In the genomic region with DNA sequence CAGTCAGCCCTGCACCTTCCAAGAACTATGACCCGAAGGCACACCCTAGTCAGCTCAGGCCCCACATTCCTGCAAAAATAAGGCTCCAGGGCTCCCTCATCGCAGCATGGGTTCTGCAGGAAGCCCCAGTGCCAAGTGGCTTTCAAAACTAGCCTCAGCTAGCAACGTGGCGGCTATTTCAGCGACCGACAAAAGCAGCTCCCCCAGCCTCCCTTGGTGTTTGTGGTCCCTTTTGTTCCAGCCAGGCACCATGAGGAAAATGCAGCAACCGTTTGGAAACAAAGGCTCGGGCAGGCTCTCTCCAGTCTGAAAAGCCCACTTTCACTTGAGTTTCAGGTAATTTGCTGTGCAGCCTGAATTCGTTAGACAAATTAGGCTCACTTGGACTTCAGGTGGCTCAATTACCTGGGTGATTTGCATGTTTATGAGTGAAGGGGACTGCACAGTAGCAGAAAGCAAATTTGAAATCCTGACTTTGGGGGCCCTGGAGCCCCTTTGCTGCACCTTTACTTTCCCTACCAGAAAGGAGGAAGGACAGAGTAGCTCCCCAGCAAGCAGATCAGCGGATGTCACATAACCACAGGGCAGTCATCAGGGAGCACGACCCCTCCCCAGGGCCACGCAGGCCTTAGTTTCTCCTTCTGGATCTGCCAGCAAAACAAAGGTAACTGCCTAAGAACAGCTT, we compare ENCODE assay signal across 20 cellular contexts.
DNase-seq lines count a peak whose midpoint lies in the region; FAIRE-seq and TF ChIP-seq lines count a peak whose summit lies in the region.
"Had no signal": no experiment of that assay in that cellular context is flagged by ENCODE, and none has a peak within 500 bp of the region (broad histone marks: within the 10 kb centered on the region; RNA-seq: fewer than 3 reads in every experiment).

No MANE protein-coding gene starts in this region.

- CTCF ChIA-PET in H1 (lab: Charles Lee; ENCODE audit: partially characterized antibody), result interaction anchor here (0.7 to 9.0 kb wide), 14 partner anchors 9 to 413 kb away, joined by 3 to 44 read pairs (median 3); no protein-coding TSS in a partner anchor

- no peak for TF ChIP-seq RAD21 in H1 (IDR thresholded peaks at IDR 0.05 in 1 of 2, conservative IDR thresholded peaks at IDR 0.05 in 1 of 2; ENCODE audit: low read depth in 2 of 2, low read length in 2 of 2)

- 58% methylated on average over 12 of the region's 12 CpGs; no CpG with 5 or more reads in 1 of the 2 experiments for WGBS in H1 (ENCODE audit: extremely low coverage in 1 of 2, insufficient coverage in 1 of 2, insufficient read length in 1 of 2, insufficient replicate concordance in 2 of 2, low coverage in 1 of 2, low lambda C conversion rate in 2 of 2, missing lambda C conversion rate in 1 of 2), 2 experiments
- WGBS in esophagus muscularis mucosa, result 78% methylated on average over 11 of the region's 12 CpGs

- H3K27ac ChIP-seq in H1 (ENCODE audit: low read depth, low read length) (peak overlapping the region; percentile 3; the same call in 1 of the 2 replicates), esophagus muscularis mucosa (replicated peaks in 1 of 4) (no peak overlapping the region)
- H3K27ac ChIP-seq: body of pancreas, GM23248, VCaP had no signal

- H3K23ac ChIP-seq in H1 (ENCODE audit: insufficient read length), result no peak overlapping the region

- intact Hi-C loops in esophagus muscularis mucosa (cut with DNase I), result no loop called here

- FAIRE-seq in H1 (lab: Jason Lieb, UNC), result no peak
- FAIRE-seq: colon had no signal

- H3K4me1 ChIP-seq in H1 (replicated peaks in 1 of 4; ENCODE audit: control insufficient read depth in 3 of 4, insufficient read depth in 4 of 4, low read length in 3 of 4), result peaks cover 11 to 32% (median 17%) of the 10 kb centered on the region in 4 experiments
- H3K4me1 ChIP-seq in esophagus muscularis mucosa, result peaks cover 6 to 13% (median 9%) of the 10 kb centered on the region in 4 donors
- H3K4me1 ChIP-seq: body of pancreas had no signal

- no peak overlapping the region for H2BK20ac ChIP-seq in H1 (ENCODE audit: low read length)

- H4K8ac ChIP-seq in H1 (ENCODE audit: extremely low read depth, insufficient read depth, low read length), result peak overlapping the region; percentile 35; the same call in 1 of the 2 replicates

- H3K9me3 ChIP-seq in H1 (ENCODE audit: insufficient read depth in 2 of 2, low read depth in 1 of 2, low read length in 1 of 2) (no peaks in the 10 kb centered on the region), esophagus muscularis mucosa (peaks cover 0 to 8% (median 3%) of the 10 kb centered on the region in 4 donors)
- H3K9me3 ChIP-seq: body of pancreas had no signal

- no peak overlapping the region for H3K9ac ChIP-seq in H1 (replicated peaks in 1 of 4; ENCODE audit: extremely low read depth in 1 of 4, low read depth in 3 of 4, low read length in 3 of 4)
- H3K9ac ChIP-seq: GM23248 had no signal

- H4K20me1 ChIP-seq in H1 (replicated peaks in 1 of 2; ENCODE audit: control insufficient read depth in 1 of 2, insufficient read depth in 2 of 2, low read length in 2 of 2), result no peaks in the 10 kb centered on the region

- H3K18ac ChIP-seq in H1 (ENCODE audit: extremely low read depth, low read length), result peak overlapping the region; percentile 41

- peak overlapping the region; percentile 86 for H4K91ac ChIP-seq in H1 (replicated peaks; ENCODE audit: insufficient read length, low read length)

- H3K56ac ChIP-seq in H1 (replicated peaks; ENCODE audit: insufficient read length, low read depth, low read length), result no peak overlapping the region

- H3K36me3 ChIP-seq in H1 (ENCODE audit: control insufficient read depth in 2 of 4, insufficient read depth in 4 of 4, low read length in 3 of 4) (no peaks in the 10 kb centered on the region), esophagus muscularis mucosa (no peaks in the 10 kb centered on the region)

- 0 out of 2 replicates have a peak, but pooled peaks cover 3% of the 10 kb centered on the region for H3K79me1 ChIP-seq in H1 (ENCODE audit: low read depth, low read length)

- no peak overlapping the region for H2AK5ac ChIP-seq in H1 (ENCODE audit: low read depth, low read length)

- H4K5ac ChIP-seq in H1 (ENCODE audit: insufficient read length, low read depth, low read length), result peak overlapping the region; percentile 18

- peak overlapping the region in 1 of 2 experiments; percentile 1; a peak in 1 of 4 replicates for H3K4me2 ChIP-seq in H1 (ENCODE audit: insufficient read depth in 1 of 2, low read depth in 2 of 2, low read length in 2 of 2)

- no peak for TF ChIP-seq POLR2A in H1 (IDR thresholded peaks at IDR 0.05; ENCODE audit: control extremely low read depth in 1 of 2, low read depth in 2 of 2, low read length in 2 of 2)
- TF ChIP-seq POLR2A in esophagus muscularis mucosa (IDR thresholded peaks at IDR 0.05; ENCODE audit: low read depth), result no peak

- 0 out of 2 replicates have a peak overlapping the region, but pooled peaks have one; percentile 4 for H2BK12ac ChIP-seq in H1 (ENCODE audit: low read depth, low read length)

- H2AFZ ChIP-seq in H1 (ENCODE audit: low read length), result peak overlapping the region; percentile 73
- H2AFZ ChIP-seq: GM23248 had no signal

- no peak overlapping the region for H2BK5ac ChIP-seq in H1 (ENCODE audit: low read depth, low read length)

- peak; percentile 58 for DNase-seq in NCI-H748 (lab: John Stamatoyannopoulos, UW; ENCODE audit: unreplicated experiment)
- no peak for DNase-seq in NCI-H748 treated with DMSO at 0.1 percent for 48 hours (lab: John Stamatoyannopoulos, UW)
- DNase-seq in NCI-H2107 (lab: John Stamatoyannopoulos, UW), result peak; percentile 65
- DNase-seq in H1 (ENCODE audit: low read depth in 1 of 2, low spot score in 2 of 2), result no peak
- DNase-seq in retina, result peak; percentile 43
- DNase-seq in esophagus muscularis mucosa (ENCODE audit: extremely low spot score), result no peak
- no peak for DNase-seq in stimulated activated CD4-positive, alpha-beta T cell treated with anti-CD3 and anti-CD28 coated beads, Interleukin-2, amount 100 ng/mL, for 24 hours
- no peak for DNase-seq in GM10266 (ENCODE audit: extremely low spot score)
- DNase-seq: activated CD4-positive, alpha-beta T cell treated with anti-CD3 and anti-CD28 coated beads, Interleukin-2, amount 50 U/mL, for 1 hour; activated naive CD8-positive, alpha-beta T cell treated with anti-CD3 and anti-CD28 coated beads, Interleukin-2, amount 50 U/mL, for 24 hours; Calu3; GM23248; NCI-H446; right cardiac atrium; RPMI8226; stimulated activated CD4-positive, alpha-beta T cell treated with anti-CD3 and anti-CD28 coated beads, Interleukin-12 subunit alpha, Interleukin-12 subunit beta, amount 100 ng/mL, for 4 hours; trophoblast cell had no signal

- H3K27me3 ChIP-seq in H1 (replicated peaks in 1 of 4; ENCODE audit: control insufficient read depth in 3 of 4, extremely low read depth in 1 of 4, insufficient read depth in 3 of 4, low read length in 3 of 4) (peaks cover 0 to 2% (median 0%) of the 10 kb centered on the region in 4 experiments; a peak in 2 of 7 replicates), esophagus muscularis mucosa (peaks cover 0 to 68% (median 0%) of the 10 kb centered on the region in 4 donors)
- H3K27me3 ChIP-seq: body of pancreas had no signal

- TF ChIP-seq EP300 in H1 (IDR thresholded peaks at IDR 0.05; ENCODE audit: borderline replicate concordance in 1 of 2, low read depth in 2 of 2, low read length in 2 of 2) (no peak), esophagus muscularis mucosa (IDR thresholded peaks at IDR 0.05) (no peak)

- POLR2A ChIA-PET in H1 (lab: Charles Lee; ENCODE audit: partially characterized antibody), result interaction anchor here (1.8 kb wide), 1 partner anchor 33 kb away, joined by 7 read pairs; no protein-coding TSS in a partner anchor

- no peak overlapping the region for H3K14ac ChIP-seq in H1 (ENCODE audit: insufficient read length)

- no peak overlapping the region for H3K4ac ChIP-seq in H1 (replicated peaks; ENCODE audit: insufficient read length, low read depth, low read length)

- TF ChIP-seq CTCF in H1 (IDR thresholded peaks at IDR 0.05; ENCODE audit: control extremely low read depth in 1 of 3, insufficient read depth in 1 of 3, low read depth in 1 of 3, low read length in 3 of 3), result no peak
- TF ChIP-seq CTCF in esophagus muscularis mucosa (IDR thresholded peaks at IDR 0.05), result no peak
- no peak for TF ChIP-seq CTCF in GM10266 (IDR thresholded peaks at IDR 0.05; ENCODE audit: control insufficient read depth, insufficient read depth, low read depth, missing control alignments)

- peak overlapping the region; percentile 52 for H2BK120ac ChIP-seq in H1 (replicated peaks; ENCODE audit: low read depth, low read length)

- no peak overlapping the region for H3K4me3 ChIP-seq in H1 (ENCODE audit: extremely low read depth in 1 of 4, insufficient read depth in 2 of 4, low read depth in 3 of 4, low read length in 4 of 4)
- H3K4me3 ChIP-seq in esophagus muscularis mucosa, result no peak overlapping the region
- H3K4me3 ChIP-seq: body of pancreas, GM23248 had no signal

- H3K79me2 ChIP-seq in H1 (ENCODE audit: control insufficient read depth in 1 of 2, insufficient read depth in 2 of 2, low read length in 2 of 2), result no peaks in the 10 kb centered on the region

- no peak overlapping the region for H2BK15ac ChIP-seq in H1 (ENCODE audit: low read length)

- H3K23me2 ChIP-seq in H1 (ENCODE audit: low read depth, low read length), result no peaks in the 10 kb centered on the region

TF ChIP-seq in H1, 55 proteins besides CTCF, POLR2A, EP300 and RAD21 (continues in another document):
- TF ChIP-seq CHD1 (IDR thresholded peaks at IDR 0.05; ENCODE audit: low read depth, low read length) (no peak), HDAC6 (IDR thresholded peaks at IDR 0.05; ENCODE audit: low read depth, low read length) (no peak), PHF8 (conservative IDR thresholded peaks at IDR 0.05; ENCODE audit: low read depth, low read length) (no peak), RFX5 (IDR thresholded peaks at IDR 0.05; ENCODE audit: borderline replicate concordance, low read depth, low read length) (no peak), KDM4A (IDR thresholded peaks at IDR 0.05; ENCODE audit: low read depth, low read length, severe bottlenecking) (no peak), CTBP2 (IDR thresholded peaks at IDR 0.05; ENCODE audit: borderline replicate concordance, insufficient read depth, insufficient read length, low read length) (no peak), BACH1 (IDR thresholded peaks at IDR 0.05; ENCODE audit: low read length) (no peak), NRF1 (IDR thresholded peaks at IDR 0.05; ENCODE audit: low read depth, low read length) (no peak), TBP (IDR thresholded peaks at IDR 0.05; ENCODE audit: low read depth, low read length) (no peak), POLR2AphosphoS5 (IDR thresholded peaks at IDR 0.05; ENCODE audit: low read depth, low read length) (no peak), EZH2 (IDR thresholded peaks at IDR 0.05; ENCODE audit: low read depth, low read length, severe bottlenecking) (no peak)
- TF ChIP-seq, protein P1, sequence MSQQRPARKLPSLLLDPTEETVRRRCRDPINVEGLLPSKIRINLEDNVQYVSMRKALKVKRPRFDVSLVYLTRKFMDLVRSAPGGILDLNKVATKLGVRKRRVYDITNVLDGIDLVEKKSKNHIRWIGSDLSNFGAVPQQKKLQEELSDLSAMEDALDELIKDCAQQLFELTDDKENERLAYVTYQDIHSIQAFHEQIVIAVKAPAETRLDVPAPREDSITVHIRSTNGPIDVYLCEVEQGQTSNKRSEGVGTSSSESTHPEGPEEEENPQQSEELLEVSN (IDR thresholded peaks at IDR 0.05), result no peak

Comparison
In these comparisons a context has a peak if more than half of its experiments do, and no peak if none do; other contexts are left out.
1. DNase-seq: peak in NCI-H748 (single experiment), NCI-H2107 (single experiment) and retina (single experiment); none in NCI-H748 treated with DMSO at 0.1 percent for 48 hours (single experiment), H1 (0 of 2), esophagus muscularis mucosa (single experiment), stimulated activated CD4-positive, alpha-beta T cell treated with anti-CD3 and anti-CD28 coated beads, Interleukin-2, amount 100 ng/mL, for 24 hours (0 of 2) and GM10266 (single experiment).